Comparison of ENCODE assay signal across 8 cellular contexts in genomic region chr16:86044241-86044671, GRCh38.
DNase-seq lines count a peak whose midpoint lies in the region; ATAC-seq and TF ChIP-seq lines count a peak whose summit lies in the region.

No MANE protein-coding gene starts in this region.

- no peak for ATAC-seq in activated CD4-positive, alpha-beta T cell treated with anti-CD3 and anti-CD28 coated beads for 36 hours
- ATAC-seq in GM18907 (IDR thresholded peaks at IDR 0.05; ENCODE audit: unreplicated experiment) = no peak
- ATAC-seq in GM19452 (IDR thresholded peaks at IDR 0.05; ENCODE audit: unreplicated experiment) = no peak

- no peaks in the 10 kb centered on the region for H3K79me2 ChIP-seq in fibroblast of lung (ENCODE audit: control insufficient read depth, insufficient read depth, low read length)

- no peak overlapping the region for H3K27ac ChIP-seq in fibroblast of lung (ENCODE audit: insufficient read depth, low read length)

- H3K27ac Mint-ChIP-seq in activated CD4-positive, alpha-beta T cell treated with anti-CD3 and anti-CD28 coated beads for 36 hours = no peak overlapping the region
- no peak overlapping the region for H3K27ac Mint-ChIP-seq in progenitor cell of endocrine pancreas

- H3K27me3 ChIP-seq in BJ (ENCODE audit: control insufficient read depth, insufficient read depth, low read length) (peaks cover 19% of the 10 kb centered on the region), fibroblast of lung (ENCODE audit: control insufficient read depth, insufficient read depth, low read length) (peaks cover 26% of the 10 kb centered on the region)

- TF ChIP-seq CTCF in BJ (IDR thresholded peaks at IDR 0.05; ENCODE audit: insufficient read depth, low read depth, low read length) (peak; percentile 63), HFF-Myc (IDR thresholded peaks at IDR 0.05; ENCODE audit: low read depth, low read length, missing control alignments) (peak; percentile 82), fibroblast of lung (conservative IDR thresholded peaks at IDR 0.05 in 1 of 2, IDR thresholded peaks at IDR 0.05 in 1 of 2; ENCODE audit: low read depth in 1 of 2, low read length in 2 of 2) (peak; percentile 55 to 71), progenitor cell of endocrine pancreas (IDR thresholded peaks at IDR 0.05; ENCODE audit: unreplicated experiment) (peak; percentile 67)

- H3K36me3 ChIP-seq in BJ (ENCODE audit: control insufficient read depth, insufficient read depth, low read length) (no peaks in the 10 kb centered on the region), fibroblast of lung (ENCODE audit: control insufficient read depth, insufficient read depth, low read length) (no peaks in the 10 kb centered on the region)

- peaks cover 30% of the 10 kb centered on the region for H3K27me3 Mint-ChIP-seq in activated CD4-positive, alpha-beta T cell treated with anti-CD3 and anti-CD28 coated beads for 36 hours
- peaks cover 70% of the 10 kb centered on the region for H3K27me3 Mint-ChIP-seq in progenitor cell of endocrine pancreas

- intact Hi-C loops in activated CD4-positive, alpha-beta T cell treated with anti-CD3 and anti-CD28 coated beads for 36 hours (cut with DNase I, micrococcal nuclease) = loop anchor here in 1 of 2 experiments (1.0 kb wide), 1 partner anchor 476 kb away; no protein-coding TSS in a partner anchor

- CTCF ChIA-PET in BJ (lab: Yijun Ruan, JAX) = interaction anchor here (1.1 to 2.9 kb wide), 5 partner anchors 9 to 473 kb away, joined by 3 to 14 read pairs (median 5); no protein-coding TSS in a partner anchor
- CTCF ChIA-PET in activated CD4-positive, alpha-beta T cell treated with anti-CD3 and anti-CD28 coated beads for 36 hours (lab: Charles Lee) = interaction anchor here (0.5 to 4.7 kb wide), 12 partner anchors 10 to 1207 kb away, joined by 3 to 41 read pairs (median 3); no protein-coding TSS in a partner anchor

- no peaks in the 10 kb centered on the region for H3K4me1 ChIP-seq in fibroblast of lung (ENCODE audit: control insufficient read depth, extremely low read depth, insufficient read depth, low read length)

- no peak overlapping the region for H3K4me2 ChIP-seq in fibroblast of lung (ENCODE audit: extremely low read depth, insufficient read depth, low read length)

- DNase-seq in BJ (ENCODE audit: low read depth) (no peak), HFF-Myc (ENCODE audit: extremely low read depth, low read depth) (peak; percentile 3), fibroblast of lung (ENCODE audit: low read depth in 2 of 2) (peak; percentile 39 to 64), progenitor cell of endocrine pancreas (ENCODE audit: low spot score, unreplicated experiment) (peak; percentile 39), NCI-H1417 treated with DMSO at 0.1 percent for 48 hours (lab: John Stamatoyannopoulos, UW) (no peak)
- DNase-seq in activated CD4-positive, alpha-beta T cell treated with anti-CD3 and anti-CD28 coated beads for 36 hours = peak; percentile 76

- POLR2A ChIA-PET in BJ (lab: Charles Lee) = no interaction called here
- POLR2A ChIA-PET in activated CD4-positive, alpha-beta T cell treated with anti-CD3 and anti-CD28 coated beads for 36 hours (lab: Charles Lee) = no interaction called here

- H3K4me3 Mint-ChIP-seq in activated CD4-positive, alpha-beta T cell treated with anti-CD3 and anti-CD28 coated beads for 36 hours = no peak overlapping the region
- no peak overlapping the region for H3K4me3 Mint-ChIP-seq in progenitor cell of endocrine pancreas (ENCODE audit: low read depth)

- H2AFZ ChIP-seq in fibroblast of lung (ENCODE audit: low read length) = no peak overlapping the region

- no peaks in the 10 kb centered on the region for H3K9me3 Mint-ChIP-seq in activated CD4-positive, alpha-beta T cell treated with anti-CD3 and anti-CD28 coated beads for 36 hours (ENCODE audit: low read depth)
- no peaks in the 10 kb centered on the region for H3K9me3 Mint-ChIP-seq in progenitor cell of endocrine pancreas (ENCODE audit: low read depth)

- H3K9ac ChIP-seq in fibroblast of lung (ENCODE audit: insufficient read depth, low read length) = no peak overlapping the region

- H4K20me1 ChIP-seq in fibroblast of lung (ENCODE audit: control insufficient read depth, extremely low read depth, insufficient read depth, low read length) = no peaks in the 10 kb centered on the region

- no peaks in the 10 kb centered on the region for H3K9me3 ChIP-seq in fibroblast of lung (ENCODE audit: control insufficient read depth, insufficient read depth, low read depth, low read length)

- peaks cover 18% of the 10 kb centered on the region for H3K4me1 Mint-ChIP-seq in activated CD4-positive, alpha-beta T cell treated with anti-CD3 and anti-CD28 coated beads for 36 hours
- peaks cover 15% of the 10 kb centered on the region for H3K4me1 Mint-ChIP-seq in progenitor cell of endocrine pancreas (ENCODE audit: low read depth)

- H3K36me3 Mint-ChIP-seq in activated CD4-positive, alpha-beta T cell treated with anti-CD3 and anti-CD28 coated beads for 36 hours (ENCODE audit: low read depth) = no peaks in the 10 kb centered on the region
- no peaks in the 10 kb centered on the region for H3K36me3 Mint-ChIP-seq in progenitor cell of endocrine pancreas (ENCODE audit: insufficient read depth)

- H3K4me3 ChIP-seq in BJ (ENCODE audit: low read depth, low read length) (no peak overlapping the region), HFF-Myc (replicated peaks; ENCODE audit: low read depth, low read length) (no peak overlapping the region), fibroblast of lung (replicated peaks in 1 of 4; ENCODE audit: control extremely low read depth in 1 of 4, insufficient read depth in 1 of 4, low read depth in 3 of 4, low read length in 4 of 4) (no peak overlapping the region)

Comparison
In these comparisons a context has a peak if more than half of its experiments do, and no peak if none do; other contexts are left out.
1. DNase-seq: peak in HFF-Myc (single experiment), activated CD4-positive, alpha-beta T cell treated with anti-CD3 and anti-CD28 coated beads for 36 hours (single experiment), fibroblast of lung (2 of 2) and progenitor cell of endocrine pancreas (single experiment); none in BJ (single experiment) and NCI-H1417 treated with DMSO at 0.1 percent for 48 hours (single experiment).
2. Peak in every context shown above with its lines, with median percentiles within 50 percentile points of each other: CTCF ChIP-seq.